ENCODE assay signal across 20 cellular contexts in genomic region chr6:156695747-156696146, GRCh38.
DNase-seq lines count a peak whose midpoint lies in the region; ATAC-seq, FAIRE-seq and TF ChIP-seq lines count a peak whose summit lies in the region.
"Had no signal": no experiment of that assay in that cellular context is flagged by ENCODE, and none has a peak within 500 bp of the region (broad histone marks: within the 10 kb centered on the region; RNA-seq: fewer than 3 reads in every experiment).

No MANE protein-coding gene starts in this region.

- RAD21 ChIA-PET in GM12878 (lab: Charles Lee; ENCODE audit: unreplicated experiment) = interaction anchor here (0.8 to 6.1 kb wide), 5 partner anchors 24 to 93 kb away, joined by 3 to 136 read pairs (median 6); no protein-coding TSS in a partner anchor

- in situ Hi-C loops in GM12878 (cut with MboI) = no loop called here

- peaks cover 2 to 7% of the 10 kb centered on the region in 2 donors for H3K36me3 Mint-ChIP-seq in stimulated activated naive B cell treated with anti-CD40 and anti-IgM and Interleukin-4, amounts not matched to agents 10 μg/mL and 1 μg/mL and 100 μg/mL, for 72 hours

- peak overlapping the region; percentile 56 for H3K27ac Mint-ChIP-seq in stimulated activated naive B cell treated with anti-CD40 and anti-IgM and Interleukin-4, amounts not matched to agents 10 μg/mL and 1 μg/mL and 100 μg/mL, for 72 hours
- H3K27ac Mint-ChIP-seq: H9 had no signal

- peaks cover 11% of the 10 kb centered on the region for H3K79me2 ChIP-seq in GM12878 (ENCODE audit: control insufficient read depth, insufficient read depth, low read length)

- no peak for TF ChIP-seq CTCF in GM12878 (IDR thresholded peaks at IDR 0.05 in 2 of 3, conservative IDR thresholded peaks at IDR 0.05 in 1 of 3; ENCODE audit: control insufficient read depth in 2 of 3, extremely low read depth in 1 of 3, insufficient read depth in 1 of 3, low read depth in 3 of 3, low read length in 3 of 3)

- CTCF ChIA-PET in GM12878 (lab: Yijun Ruan, JAX) = interaction anchor here (0.9 to 4.0 kb wide), 2 partner anchors 58 to 237 kb away, joined by 3 to 27 read pairs; no protein-coding TSS in a partner anchor

- POLR2A ChIA-PET in GM12878 (lab: Charles Lee) = interaction anchor here (0.6 to 1.3 kb wide), 5 partner anchors 23 to 90 kb away, joined by 3 to 5 read pairs (median 4); no protein-coding TSS in a partner anchor

- no peak for TF ChIP-seq EP300 in GM12878 (IDR thresholded peaks at IDR 0.05; ENCODE audit: borderline replicate concordance in 1 of 2, control insufficient read depth in 1 of 2, low read depth in 2 of 2, low read length in 2 of 2)

- peak overlapping the region; percentile 34; the same call in 1 of the 2 replicates for H2AFZ ChIP-seq in GM12878 (ENCODE audit: control insufficient read depth, low read depth, low read length)

- peaks cover 49 to 78% of the 10 kb centered on the region in 2 donors for H3K4me1 Mint-ChIP-seq in stimulated activated naive B cell treated with anti-CD40 and anti-IgM and Interleukin-4, amounts not matched to agents 10 μg/mL and 1 μg/mL and 100 μg/mL, for 72 hours

- BruUV-seq in GM12878 (replicated peaks; lab: Mats Ljungman, UMichigan) = no TSS peak

- ATAC-seq in GM12878 = no peak
- no peak for ATAC-seq in stimulated activated naive B cell treated with anti-CD40 and anti-IgM and Interleukin-4, amounts not matched to agents 10 μg/mL and 1 μg/mL and 100 μg/mL, for 72 hours (replicated peaks)
- ATAC-seq: A549, Panc1 had no signal

- TF ChIP-seq RAD21 in GM12878 (IDR thresholded peaks at IDR 0.05; ENCODE audit: insufficient read depth, low read depth, low read length) = no peak

- peak overlapping the region; percentile 97 for H3K27ac ChIP-seq in GM12878 (ENCODE audit: control insufficient read depth, insufficient read depth)
- H3K27ac ChIP-seq: A549 had no signal

- H3K9ac ChIP-seq in GM12878 (ENCODE audit: control insufficient read depth, insufficient read depth, low read length) = peak overlapping the region; percentile 69

- no peaks in the 10 kb centered on the region for H3K36me3 ChIP-seq in GM12878 (ENCODE audit: control insufficient read depth in 2 of 2, insufficient read depth in 2 of 2, low read length in 1 of 2)

- H3K27me3 ChIP-seq in GM12878 (replicated peaks in 1 of 2; ENCODE audit: control insufficient read depth in 2 of 2, insufficient read depth in 2 of 2, low read length in 1 of 2) = no peaks in the 10 kb centered on the region

- peaks cover 69% of the 10 kb centered on the region for H3K4me1 ChIP-seq in GM12878 (ENCODE audit: control insufficient read depth, insufficient read depth, low read length)

- intact Hi-C loops in GM12878 (cut with micrococcal nuclease; ENCODE audit: unreplicated experiment) = loop anchor here (5.0 to 10.0 kb wide), 5 partner anchors 279 to 1381 kb away; partner anchors contain the start of gene TFB1M

- peak overlapping the region; percentile 76 for H3K4me2 ChIP-seq in GM12878 (ENCODE audit: control insufficient read depth, insufficient read depth)
- H3K4me2 ChIP-seq: A549 had no signal

- SMC1A ChIA-PET in GM12878 (lab: Charles Lee; ENCODE audit: uncharacterized antibody, unreplicated experiment) = interaction anchor here (0.6 to 9.8 kb wide), 6 partner anchors 9 to 84 kb away, joined by 3 to 266 read pairs (median 10); no protein-coding TSS in a partner anchor

- TF ChIP-seq POLR2A in GM12891 (IDR thresholded peaks at IDR 0.05; ENCODE audit: low read depth, low read length) (no peak), GM12878 (IDR thresholded peaks at IDR 0.05; ENCODE audit: low read depth, low read length) (no peak)

- H3K27me3 Mint-ChIP-seq in stimulated activated naive B cell treated with anti-CD40 and anti-IgM and Interleukin-4, amounts not matched to agents 10 μg/mL and 1 μg/mL and 100 μg/mL, for 72 hours = no peaks in the 10 kb centered on the region

- no peak overlapping the region; the same call in 1 of the 2 replicates for H3K4me3 ChIP-seq in GM12878
- H3K4me3 ChIP-seq: A549 had no signal

- FAIRE-seq in GM12891 (lab: Jason Lieb, UNC) (peak; percentile 92), GM12878 (lab: Jason Lieb, UNC) (no peak)
- FAIRE-seq: A549, G401.6, HepG2 had no signal

- peaks cover 1% of the 10 kb centered on the region; the same call in 1 of the 3 replicates for H3K9me3 ChIP-seq in GM12878 (replicated peaks; ENCODE audit: control insufficient read depth, insufficient read depth, low read length)
- H3K9me3 ChIP-seq: A549 had no signal

- WGBS in GM12878 (ENCODE audit: insufficient coverage, insufficient replicate concordance, low lambda C conversion rate, missing lambda C conversion rate) = 48% methylated on average over 6 of the region's 6 CpGs

- H3K4me3 Mint-ChIP-seq in stimulated activated naive B cell treated with anti-CD40 and anti-IgM and Interleukin-4, amounts not matched to agents 10 μg/mL and 1 μg/mL and 100 μg/mL, for 72 hours = peak overlapping the region; percentile 21 to 54
- H3K4me3 Mint-ChIP-seq: H9 had no signal

- H3K9me3 Mint-ChIP-seq in stimulated activated naive B cell treated with anti-CD40 and anti-IgM and Interleukin-4, amounts not matched to agents 10 μg/mL and 1 μg/mL and 100 μg/mL, for 72 hours = peaks cover 5 to 9% of the 10 kb centered on the region in 2 donors
- H3K9me3 Mint-ChIP-seq: H9 had no signal

- peak; percentile 27 to 29 for DNase-seq in activated T-cell treated with anti-CD3 and anti-CD28 coated beads, Interleukin-2, amount 50 U/mL, for 48 hours
- DNase-seq in activated T-cell treated with anti-CD3 and anti-CD28 coated beads, Interleukin-2, amount 50 U/mL, for 1 hour = no peak
- no peak for DNase-seq in GM12891 (ENCODE audit: insufficient read length, low spot score)
- no peak for DNase-seq in GM12878 (ENCODE audit: low read depth, low spot score)
- DNase-seq in stimulated activated naive B cell treated with anti-CD40 and anti-IgM and Interleukin-4, amounts not matched to agents 10 μg/mL and 1 μg/mL and 100 μg/mL, for 72 hours = no peak
- no peak for DNase-seq in T-helper 2 cell
- no peak for DNase-seq in GM19240 (ENCODE audit: insufficient read length, low spot score)
- DNase-seq: C1 segment of cervical spinal cord, DMS79 treated with DMSO at 0.1 percent for 48 hours, H9, NCI-H1048, NCI-H1436 treated with DMSO at 0.1 percent for 48 hours, NCI-H2081 treated with DMSO at 0.1 percent for 48 hours, NCI-H510A treated with DMSO at 0.1 percent for 48 hours, NCI-H82, Right ventricle myocardium superior had no signal

- no peaks in the 10 kb centered on the region for H4K20me1 ChIP-seq in GM12878 (ENCODE audit: control insufficient read depth, insufficient read depth)

TF ChIP-seq in GM12891, 5 proteins besides CTCF, POLR2A, EP300 and RAD21:
- TF ChIP-seq POU2F2 (IDR thresholded peaks at IDR 0.05; ENCODE audit: low read depth, low read length) (no peak), TAF1 (IDR thresholded peaks at IDR 0.05; ENCODE audit: low read depth, low read length) (no peak), SPI1 (IDR thresholded peaks at IDR 0.05; ENCODE audit: low read depth, low read length) (no peak), PAX5 (IDR thresholded peaks at IDR 0.05; ENCODE audit: insufficient read depth, low read length, severe bottlenecking) (no peak), POLR2AphosphoS5 (IDR thresholded peaks at IDR 0.05; ENCODE audit: low read depth, low read length) (no peak)
TF ChIP-seq in GM12891: peak in this region for 0.

TF ChIP-seq in GM12878, 131 proteins besides CTCF, POLR2A, EP300 and RAD21:
- TF ChIP-seq TARDBP (IDR thresholded peaks at IDR 0.05; ENCODE audit: borderline replicate concordance) = 0 out of 2 replicates have a peak, but pooled peaks have one; percentile 42
- no peak for TF ChIP-seq PAX8 (IDR thresholded peaks at IDR 0.05)
- TF ChIP-seq MTA2 (IDR thresholded peaks at IDR 0.05; ENCODE audit: low read depth) = no peak
- peak; percentile 94 for TF ChIP-seq EED (IDR thresholded peaks at IDR 0.05; ENCODE audit: low read depth)
- 0 out of 2 replicates have a peak, but pooled peaks have one; percentile 15 for TF ChIP-seq JUNB (IDR thresholded peaks at IDR 0.05)
- no peak for TF ChIP-seq KAT2A (conservative IDR thresholded peaks at IDR 0.05; ENCODE audit: control insufficient read depth, low read depth, low read length)
- TF ChIP-seq NRF1 (conservative IDR thresholded peaks at IDR 0.05; ENCODE audit: low read depth, low read length) = no peak
- TF ChIP-seq CREM (IDR thresholded peaks at IDR 0.05; ENCODE audit: low read depth) = peak; percentile 38; the same call in 1 of the 2 replicates
- TF ChIP-seq ETV6 (conservative IDR thresholded peaks at IDR 0.05 in 1 of 2, IDR thresholded peaks at IDR 0.05 in 1 of 2; ENCODE audit: borderline replicate concordance in 1 of 2, low read depth in 1 of 2) = peak in 1 of 2 experiments; percentile 82; a peak in 1 of 4 replicates
- 0 out of 2 replicates have a peak, but pooled peaks have one; percentile 10 for TF ChIP-seq TAF1 (IDR thresholded peaks at IDR 0.05; ENCODE audit: borderline replicate concordance, low read depth, low read length)
- no peak for TF ChIP-seq IRF4 (IDR thresholded peaks at IDR 0.05; ENCODE audit: low read depth, low read length)
- peak in 1 of 2 experiments; percentile 36; a peak in 1 of 4 replicates for TF ChIP-seq IKZF2 (IDR thresholded peaks at IDR 0.05)

Comparison
In these comparisons a context has a peak if more than half of its experiments do, and no peak if none do; other contexts are left out.
1. DNase-seq: peak in activated T-cell treated with anti-CD3 and anti-CD28 coated beads, Interleukin-2, amount 50 U/mL, for 48 hours (2 of 2); none in activated T-cell treated with anti-CD3 and anti-CD28 coated beads, Interleukin-2, amount 50 U/mL, for 1 hour (single experiment), GM12891 (single experiment), GM12878 (single experiment), stimulated activated naive B cell treated with anti-CD40 and anti-IgM and Interleukin-4, amounts not matched to agents 10 μg/mL and 1 μg/mL and 100 μg/mL, for 72 hours (single experiment), T-helper 2 cell (0 of 5) and GM19240 (single experiment).